ENCODE assay signal across 9 cellular contexts in genomic region chr6:87705070-87705691, GRCh38. TPM values are rescaled to one million over a fixed set of nuclear protein-coding genes. Genes with fewer than 3 reads are reported as not detected.
DNase-seq lines count a peak whose midpoint lies in the region; ATAC-seq, FAIRE-seq and TF ChIP-seq lines count a peak whose summit lies in the region.
"Had no signal": no experiment of that assay in that cellular context is flagged by ENCODE, and none has a peak within 500 bp of the region (broad histone marks: within the 10 kb centered on the region; RNA-seq: fewer than 3 reads in every experiment).

No MANE protein-coding gene starts in this region.

- H3K4me3 Mint-ChIP-seq in activated CD4-positive, alpha-beta memory T cell treated with anti-CD3 and anti-CD28 coated beads, Interleukin-2, amount 10 ng/mL, durations not matched to agents 7 days and 5 days, result no peak overlapping the region
- H3K4me3 Mint-ChIP-seq in type B pancreatic cell, result peak overlapping the region; percentile 9
- H3K4me3 Mint-ChIP-seq: activated naive CD4-positive, alpha-beta T cell treated with anti-CD3 and anti-CD28 coated beads, Interleukin-2, amount 50 U/mL, for 24 hours had no signal

- no peaks in the 10 kb centered on the region for H3K27me3 Mint-ChIP-seq in activated CD4-positive, alpha-beta memory T cell treated with anti-CD3 and anti-CD28 coated beads, Interleukin-2, amount 10 ng/mL, durations not matched to agents 7 days and 5 days
- H3K27me3 Mint-ChIP-seq in type B pancreatic cell, result no peaks in the 10 kb centered on the region
- H3K27me3 Mint-ChIP-seq: activated naive CD4-positive, alpha-beta T cell treated with anti-CD3 and anti-CD28 coated beads, Interleukin-2, amount 50 U/mL, for 24 hours had no signal

- POLR2A ChIA-PET in activated CD4-positive, alpha-beta memory T cell treated with anti-CD3 and anti-CD28 coated beads, Interleukin-2, amount 10 ng/mL, durations not matched to agents 7 days and 5 days (lab: Charles Lee), result interaction anchor here (0.8 to 3.8 kb wide), 8 partner anchors 9 to 49 kb away, joined by 3 to 15 read pairs (median 4); no protein-coding TSS in a partner anchor

- H3K36me3 Mint-ChIP-seq in activated CD4-positive, alpha-beta memory T cell treated with anti-CD3 and anti-CD28 coated beads, Interleukin-2, amount 10 ng/mL, durations not matched to agents 7 days and 5 days (ENCODE audit: low read depth), result peaks cover 10% of the 10 kb centered on the region
- H3K36me3 Mint-ChIP-seq in type B pancreatic cell, result peaks cover 7% of the 10 kb centered on the region
- H3K36me3 Mint-ChIP-seq: activated naive CD4-positive, alpha-beta T cell treated with anti-CD3 and anti-CD28 coated beads, Interleukin-2, amount 50 U/mL, for 24 hours had no signal

- ATAC-seq in GM18909 (IDR thresholded peaks at IDR 0.05; ENCODE audit: poor library complexity, unreplicated experiment) (peak; percentile 61), HG03060 (IDR thresholded peaks at IDR 0.05; ENCODE audit: low read depth, unreplicated experiment) (peak; percentile 48)

- no peak for TF ChIP-seq CTCF in type B pancreatic cell (conservative IDR thresholded peaks at IDR 0.05)

- DNase-seq in A172 (ENCODE audit: low spot score) (peak; percentile 54), type B pancreatic cell (ENCODE audit: extremely low spot score, unreplicated experiment) (no peak), urothelium cell line (ENCODE audit: low spot score) (no peak), NCI-H2107 treated with DMSO at 0.1 percent for 48 hours (lab: John Stamatoyannopoulos, UW; ENCODE audit: unreplicated experiment) (no peak), NCI-H748 (lab: John Stamatoyannopoulos, UW; ENCODE audit: unreplicated experiment) (no peak)
- peak; percentile 67 for DNase-seq in activated CD4-positive, alpha-beta memory T cell treated with anti-CD3 and anti-CD28 coated beads, Interleukin-2, amount 10 ng/mL, durations not matched to agents 7 days and 5 days

- peaks cover 43% of the 10 kb centered on the region for H3K4me1 Mint-ChIP-seq in activated CD4-positive, alpha-beta memory T cell treated with anti-CD3 and anti-CD28 coated beads, Interleukin-2, amount 10 ng/mL, durations not matched to agents 7 days and 5 days
- H3K4me1 Mint-ChIP-seq in type B pancreatic cell (ENCODE audit: unreplicated experiment), result peaks cover 7% of the 10 kb centered on the region

- no peaks in the 10 kb centered on the region for H3K9me3 Mint-ChIP-seq in activated CD4-positive, alpha-beta memory T cell treated with anti-CD3 and anti-CD28 coated beads, Interleukin-2, amount 10 ng/mL, durations not matched to agents 7 days and 5 days
- no peaks in the 10 kb centered on the region for H3K9me3 Mint-ChIP-seq in type B pancreatic cell
- H3K9me3 Mint-ChIP-seq: activated naive CD4-positive, alpha-beta T cell treated with anti-CD3 and anti-CD28 coated beads, Interleukin-2, amount 50 U/mL, for 24 hours had no signal

- CTCF ChIA-PET in activated CD4-positive, alpha-beta memory T cell treated with anti-CD3 and anti-CD28 coated beads, Interleukin-2, amount 10 ng/mL, durations not matched to agents 7 days and 5 days (lab: Charles Lee), result interaction anchor here (0.8 to 1.5 kb wide), 3 partner anchors 12 to 312 kb away, joined by 3 to 4 read pairs (median 3); no protein-coding TSS in a partner anchor

- FAIRE-seq in urothelium cell line (lab: Jason Lieb, UNC), result no peak

- peak overlapping the region; percentile 47 for H3K27ac Mint-ChIP-seq in activated CD4-positive, alpha-beta memory T cell treated with anti-CD3 and anti-CD28 coated beads, Interleukin-2, amount 10 ng/mL, durations not matched to agents 7 days and 5 days
- H3K27ac Mint-ChIP-seq in type B pancreatic cell, result peak overlapping the region; percentile 39
- H3K27ac Mint-ChIP-seq: activated naive CD4-positive, alpha-beta T cell treated with anti-CD3 and anti-CD28 coated beads, Interleukin-2, amount 50 U/mL, for 24 hours had no signal

RNA-seq across cellular contexts. Expression of gene AKIRIN2, which starts 3.1 kb away (rescaled TPM):
- total RNA-seq in A172 (2014; rRNA removed; shearing (Covaris generic)), result 13.5 and 16.7 TPM in 2 replicates
- total RNA-seq in activated CD4-positive, alpha-beta memory T cell treated with anti-CD3 and anti-CD28 coated beads, Interleukin-2, amount 10 ng/mL, durations not matched to agents 7 days and 5 days, result 10 to 100 TPM; 56.5 to 58.5 TPM
- 57.2 and 61.7 TPM in 2 replicates for total RNA-seq in type B pancreatic cell (ENCODE audit: low replicate concordance)

Comparison
In these comparisons a context has a peak if more than half of its experiments do, and no peak if none do; other contexts are left out.
1. DNase-seq: peak in A172 (single experiment) and activated CD4-positive, alpha-beta memory T cell treated with anti-CD3 and anti-CD28 coated beads, Interleukin-2, amount 10 ng/mL, durations not matched to agents 7 days and 5 days (single experiment); none in type B pancreatic cell (single experiment), urothelium cell line (single experiment), NCI-H2107 treated with DMSO at 0.1 percent for 48 hours (single experiment) and NCI-H748 (single experiment).